In genomic region chr3:120052685-120053084, GRCh38 we compare ENCODE assay signal across 1 cellular context.
TF ChIP-seq lines count a peak whose summit lies in the region.

No MANE protein-coding gene starts in this region.

TF ChIP-seq in HepG2, 621 proteins besides CTCF, POLR2A, EP300 and RAD21 (continued from another document):
- no peak for TF ChIP-seq CREB1 (IDR thresholded peaks at IDR 0.05)
- no peak for TF ChIP-seq CREB1 (CRISPR knock-in tag; IDR thresholded peaks at IDR 0.05)
- no peak for TF ChIP-seq HNRNPK (IDR thresholded peaks at IDR 0.05; ENCODE audit: low read depth, low read length, poor library complexity, severe bottlenecking)
- no peak for TF ChIP-seq ATF5 (CRISPR knock-in tag; IDR thresholded peaks at IDR 0.05; ENCODE audit: low read depth)
